Comparison of ENCODE assay signal across 13 cellular contexts in genomic region chr10:119246862-119247549, GRCh38. TPM values are rescaled to one million over a fixed set of nuclear protein-coding genes. Genes with fewer than 3 reads are reported as not detected.
A peak's percentile ranks its signal among the peaks of the same experiment; 100 is the strongest.
DNase-seq lines count a peak whose midpoint lies in the region; ATAC-seq and TF ChIP-seq lines count a peak whose summit lies in the region.
"Had no signal": no experiment of that assay in that cellular context is flagged by ENCODE, and none has a peak within 500 bp of the region (broad histone marks: within the 10 kb centered on the region; RNA-seq: fewer than 3 reads in every experiment).

No MANE protein-coding gene starts in this region.

- no peak overlapping the region for H3K9ac ChIP-seq in skeletal muscle tissue (ENCODE audit: low read depth in 1 of 3, low read length in 3 of 3)

- H3K4me3 ChIP-seq in right atrium auricular region: no peak overlapping the region
- H3K4me3 ChIP-seq in skeletal muscle tissue (ENCODE audit: low read length in 3 of 3): peak overlapping the region in 2 of 3 donors; percentile 14 to 16

- peaks cover 53% of the 10 kb centered on the region for H3K4me1 Mint-ChIP-seq in endothelial cell (ENCODE audit: unreplicated experiment)
- peaks cover 45% of the 10 kb centered on the region for H3K4me1 Mint-ChIP-seq in activated T-cell treated with anti-CD3 and anti-CD28 coated beads, Interleukin-2, amount 50 U/mL, for 72 hours (ENCODE audit: low read depth)

- H3K9me3 ChIP-seq in right atrium auricular region: no peaks in the 10 kb centered on the region
- no peaks in the 10 kb centered on the region for H3K9me3 ChIP-seq in skeletal muscle tissue (ENCODE audit: control insufficient read depth in 3 of 3, low read length in 3 of 3)

- no peaks in the 10 kb centered on the region for H3K9me3 Mint-ChIP-seq in endothelial cell (ENCODE audit: unreplicated experiment)
- no peaks in the 10 kb centered on the region for H3K9me3 Mint-ChIP-seq in activated T-cell treated with anti-CD3 and anti-CD28 coated beads, Interleukin-2, amount 50 U/mL, for 72 hours
- H3K9me3 Mint-ChIP-seq: activated naive CD4-positive, alpha-beta T cell treated with anti-CD3 and anti-CD28 coated beads, Interleukin-2, amount 50 U/mL, for 24 hours had no signal

- peaks cover 6% of the 10 kb centered on the region for H3K36me3 Mint-ChIP-seq in endothelial cell (ENCODE audit: low read depth, unreplicated experiment)
- no peaks in the 10 kb centered on the region for H3K36me3 Mint-ChIP-seq in activated T-cell treated with anti-CD3 and anti-CD28 coated beads, Interleukin-2, amount 50 U/mL, for 72 hours (ENCODE audit: insufficient read depth in 2 of 2)
- H3K36me3 Mint-ChIP-seq: activated naive CD4-positive, alpha-beta T cell treated with anti-CD3 and anti-CD28 coated beads, Interleukin-2, amount 50 U/mL, for 24 hours had no signal

- H3K4me1 ChIP-seq in right atrium auricular region (peaks cover 0 to 40% of the 10 kb centered on the region in 2 donors), skeletal muscle tissue (ENCODE audit: control insufficient read depth in 3 of 3, insufficient read depth in 3 of 3, low read length in 3 of 3) (peaks cover 21% of the 10 kb centered on the region in 3 donors)

- TF ChIP-seq CTCF in right atrium auricular region (IDR thresholded peaks at IDR 0.05) (peak in 1 of 2 donors; percentile 24), endothelial cell (IDR thresholded peaks at IDR 0.05; ENCODE audit: unreplicated experiment) (no peak)

- no peak overlapping the region for H3K27ac Mint-ChIP-seq in endothelial cell (ENCODE audit: unreplicated experiment)
- H3K27ac Mint-ChIP-seq in activated T-cell treated with anti-CD3 and anti-CD28 coated beads, Interleukin-2, amount 50 U/mL, for 72 hours: no peak overlapping the region
- H3K27ac Mint-ChIP-seq: activated naive CD4-positive, alpha-beta T cell treated with anti-CD3 and anti-CD28 coated beads, Interleukin-2, amount 50 U/mL, for 24 hours had no signal

- no peak overlapping the region for H3K4me3 Mint-ChIP-seq in endothelial cell (ENCODE audit: unreplicated experiment)
- H3K4me3 Mint-ChIP-seq in activated T-cell treated with anti-CD3 and anti-CD28 coated beads, Interleukin-2, amount 50 U/mL, for 72 hours: no peak overlapping the region
- H3K4me3 Mint-ChIP-seq: activated naive CD4-positive, alpha-beta T cell treated with anti-CD3 and anti-CD28 coated beads, Interleukin-2, amount 50 U/mL, for 24 hours had no signal

- H3K27me3 ChIP-seq in right atrium auricular region: no peaks in the 10 kb centered on the region
- no peaks in the 10 kb centered on the region for H3K27me3 ChIP-seq in skeletal muscle tissue (ENCODE audit: control insufficient read depth in 3 of 3, insufficient read depth in 3 of 3, low read length in 3 of 3)

- no peak for ATAC-seq in activated T-cell treated with anti-CD3 and anti-CD28 coated beads, Interleukin-2, amount 50 U/mL, for 72 hours (replicated peaks in 1 of 2)

- H3K27me3 Mint-ChIP-seq in endothelial cell (ENCODE audit: unreplicated experiment): peaks cover 2% of the 10 kb centered on the region
- H3K27me3 Mint-ChIP-seq in activated T-cell treated with anti-CD3 and anti-CD28 coated beads, Interleukin-2, amount 50 U/mL, for 72 hours (ENCODE audit: low read depth): no peaks in the 10 kb centered on the region
- H3K27me3 Mint-ChIP-seq: activated naive CD4-positive, alpha-beta T cell treated with anti-CD3 and anti-CD28 coated beads, Interleukin-2, amount 50 U/mL, for 24 hours had no signal

- DNase-seq in GM04503 (ENCODE audit: low read depth) (peak; percentile 91), astrocyte of the hippocampus (ENCODE audit: low read depth, low spot score) (peak; percentile 90), right atrium auricular region (ENCODE audit: low spot score) (peak; percentile 89), occipital lobe (lab: John Stamatoyannopoulos, UW) (no peak), endothelial cell (ENCODE audit: low spot score) (no peak), NOMO-1 treated with DMSO at 0.1 percent for 48 hours (lab: John Stamatoyannopoulos, UW; ENCODE audit: unreplicated experiment) (no peak)
- DNase-seq in activated T-cell treated with anti-CD3 and anti-CD28 coated beads, Interleukin-2, amount 50 U/mL, for 72 hours: no peak
- DNase-seq: GF-D8; NCI-H2081; stimulated activated CD4-positive, alpha-beta T cell treated with anti-CD3 and anti-CD28 coated beads, Interleukin-4, amount 100 ng/mL, for 1 hour; T-helper 2 cell had no signal

- H3K36me3 ChIP-seq in right atrium auricular region (no peaks in the 10 kb centered on the region), skeletal muscle tissue (ENCODE audit: control insufficient read depth in 3 of 3, insufficient read depth in 3 of 3, low read length in 3 of 3) (no peaks in the 10 kb centered on the region)

- peak overlapping the region; percentile 67 to 71 for H3K27ac ChIP-seq in right atrium auricular region
- H3K27ac ChIP-seq in skeletal muscle tissue (ENCODE audit: low read depth, low read length): peak overlapping the region; percentile 43

RNA-seq across cellular contexts. Expression of gene GRK5, which starts 39.6 kb away (rescaled TPM):
- total RNA-seq in right atrium auricular region (10 to 100 TPM; 19.2 to 53.8 TPM), skeletal muscle tissue (12.5 TPM), occipital lobe (17.3 TPM), endothelial cell (ENCODE audit: unreplicated experiment) (163 TPM)
- 10 to 100 TPM; 24.8 to 28.1 TPM for total RNA-seq in activated T-cell treated with anti-CD3 and anti-CD28 coated beads, Interleukin-2, amount 50 U/mL, for 72 hours

Comparison
In these comparisons a context has a peak if more than half of its experiments do, and no peak if none do; other contexts are left out.
1. DNase-seq: peak in GM04503 (single experiment), astrocyte of the hippocampus (single experiment) and right atrium auricular region (single experiment); none in occipital lobe (single experiment), endothelial cell (single experiment), activated T-cell treated with anti-CD3 and anti-CD28 coated beads, Interleukin-2, amount 50 U/mL, for 72 hours (0 of 2) and NOMO-1 treated with DMSO at 0.1 percent for 48 hours (single experiment).
2. H3K4me3 ChIP-seq: peak in skeletal muscle tissue (2 of 3); none in right atrium auricular region (0 of 2).